In genomic region chr1:231422798-231423309, GRCh38 we compare ENCODE assay signal across 8 cellular contexts. TPM values are rescaled to one million over a fixed set of nuclear protein-coding genes. Genes with fewer than 3 reads are reported as not detected.
DNase-seq lines count a peak whose midpoint lies in the region; ATAC-seq and TF ChIP-seq lines count a peak whose summit lies in the region.

No MANE protein-coding gene starts in this region.

- H3K4me3 ChIP-seq in DOHH2 (ENCODE audit: low read length), result peak overlapping the region; percentile 85
- H3K4me3 ChIP-seq in RWPE2 (ENCODE audit: severe bottlenecking), result peak overlapping the region; percentile 88
- H3K4me3 ChIP-seq in esophagus squamous epithelium, result peak overlapping the region; percentile 65 to 96 (median 70)
- H3K4me3 ChIP-seq in prostate gland, result peak overlapping the region; percentile 66 to 70

- TF ChIP-seq CTCF in DOHH2 (IDR thresholded peaks at IDR 0.05; ENCODE audit: low read depth, low read length, poor library complexity, severe bottlenecking) (no peak), RWPE2 (IDR thresholded peaks at IDR 0.05; ENCODE audit: poor library complexity, severe bottlenecking) (no peak), esophagus squamous epithelium (IDR thresholded peaks at IDR 0.05) (no peak), prostate gland (IDR thresholded peaks at IDR 0.05) (no peak), GM10248 (IDR thresholded peaks at IDR 0.05; ENCODE audit: control extremely low read depth, extremely low read depth, low read depth, missing control alignments) (no peak)

- CTCF ChIA-PET in GM10248 (lab: Yijun Ruan, JAX), result interaction anchor here (1.3 to 1.7 kb wide), 2 partner anchors 12 to 66 kb away, joined by 4 read pairs; no protein-coding TSS in a partner anchor

- intact Hi-C loops in esophagus squamous epithelium (cut with DNase I), result loop anchor here (10.0 kb wide), 1 partner anchor 102 kb away; the partner anchor contains the start of gene TSNAX
- intact Hi-C loops in prostate gland (cut with DNase I), result loop anchor here (2.0 to 5.0 kb wide), 4 partner anchors 41 to 169 kb away; partner anchors contain the start of genes EXOC8, SPRTN and TSNAX
- intact Hi-C loops in head of caudate nucleus (cut with DNase I), result loop anchor here (5.0 kb wide), 2 partner anchors 86 to 104 kb away; partner anchors contain the start of genes EXOC8, SPRTN and TSNAX

- no peaks in the 10 kb centered on the region for H3K9me2 ChIP-seq in DOHH2 (replicated peaks; ENCODE audit: control insufficient read depth, low read length)

- TF ChIP-seq POLR2A in esophagus squamous epithelium (IDR thresholded peaks at IDR 0.05) (no peak), prostate gland (IDR thresholded peaks at IDR 0.05) (no peak)

- peak overlapping the region; percentile 67 for H3K4me2 ChIP-seq in DOHH2 (ENCODE audit: low read length)

- peaks cover 20% of the 10 kb centered on the region for H4K20me1 ChIP-seq in DOHH2 (ENCODE audit: control insufficient read depth, insufficient read depth, low read depth, low read length)

- H3K36me3 ChIP-seq in DOHH2 (ENCODE audit: control insufficient read depth, low read length) (peaks cover 20% of the 10 kb centered on the region), RWPE2 (ENCODE audit: low read depth) (no peaks in the 10 kb centered on the region), esophagus squamous epithelium (no peaks in the 10 kb centered on the region), prostate gland (no peaks in the 10 kb centered on the region)

- DNase-seq in RWPE2 (ENCODE audit: low spot score), result no peak
- no peak for DNase-seq in esophagus squamous epithelium (lab: John Stamatoyannopoulos, UW)
- no peak for DNase-seq in prostate gland (ENCODE audit: low spot score)
- DNase-seq in KBM-7, result no peak
- DNase-seq in head of caudate nucleus, result no peak
- no peak for DNase-seq in left lobe of liver (ENCODE audit: low spot score)
- no peak for DNase-seq in GM10248 (ENCODE audit: extremely low spot score)

- peaks cover 34% of the 10 kb centered on the region for H3K79me2 ChIP-seq in DOHH2 (ENCODE audit: control insufficient read depth, low read length)

- H3K27me3 ChIP-seq in DOHH2 (ENCODE audit: control insufficient read depth, low read length) (peaks cover 18% of the 10 kb centered on the region), RWPE2 (ENCODE audit: insufficient read depth, poor library complexity, severe bottlenecking) (no peaks in the 10 kb centered on the region), esophagus squamous epithelium (no peaks in the 10 kb centered on the region), prostate gland (replicated peaks; ENCODE audit: insufficient read depth) (no peaks in the 10 kb centered on the region)

- 25 to 31% methylated on average over 8 of the region's 8 CpGs for WGBS in esophagus squamous epithelium, 2 donors
- WGBS in prostate gland, result 30% methylated on average over 8 of the region's 8 CpGs

- H3K27ac ChIP-seq in DOHH2 (ENCODE audit: low read depth, low read length) (peak overlapping the region; percentile 69), RWPE2 (ENCODE audit: poor library complexity, severe bottlenecking) (peak overlapping the region; percentile 78), esophagus squamous epithelium (peak overlapping the region; percentile 88 to 99 (median 98)), prostate gland (peak overlapping the region; percentile 96)

- H3K4me1 ChIP-seq in DOHH2 (ENCODE audit: control insufficient read depth, low read length), result peaks cover 28% of the 10 kb centered on the region
- H3K4me1 ChIP-seq in RWPE2 (ENCODE audit: insufficient read depth, poor library complexity, severe bottlenecking), result peaks cover 17% of the 10 kb centered on the region
- peaks cover 18 to 41% (median 18%) of the 10 kb centered on the region in 3 donors for H3K4me1 ChIP-seq in esophagus squamous epithelium
- peaks cover 3% of the 10 kb centered on the region for H3K4me1 ChIP-seq in prostate gland (replicated peaks)

- H3K9me3 ChIP-seq in DOHH2 (ENCODE audit: control insufficient read depth, insufficient read depth, low read length) (no peaks in the 10 kb centered on the region), RWPE2 (ENCODE audit: severe bottlenecking) (no peaks in the 10 kb centered on the region), esophagus squamous epithelium (no peaks in the 10 kb centered on the region), prostate gland (no peaks in the 10 kb centered on the region)

- in situ Hi-C loops in KBM-7 (cut with MboI; ENCODE audit: low pct_unique_long_range_greater_than_20kb, low sequenced_read_pairs), result no loop called here

- POLR2A ChIA-PET in GM10248 (lab: Yijun Ruan, JAX), result no interaction called here

- H3F3A ChIP-seq in DOHH2 (ENCODE audit: control insufficient read depth, insufficient read depth), result peaks cover 5% of the 10 kb centered on the region; the same call in 1 of the 2 replicates

- ATAC-seq in RWPE2 (ENCODE audit: low read depth) (no peak), left lobe of liver (no peak)

RNA-seq across cellular contexts. Expression of gene EGLN1, which starts 0.8 kb away (rescaled TPM):
- total RNA-seq in esophagus squamous epithelium (10 to 100 TPM; 21.8 to 36.0 (median 28.7) TPM), prostate gland (10 to 100 TPM; 32.2 to 61.5 TPM), left lobe of liver (23.6 TPM)
